Comparison of ENCODE assay signal across 1 cellular context in genomic region chr5:73451218-73452130, GRCh38.
A peak's percentile ranks its signal among the peaks of the same experiment; 100 is the strongest.
TF ChIP-seq lines count a peak whose summit lies in the region.

No MANE protein-coding gene starts in this region.

TF ChIP-seq in HEK293, 187 proteins besides CTCF, POLR2A, EP300 and RAD21 (continued from another document):
- TF ChIP-seq, protein P1, sequence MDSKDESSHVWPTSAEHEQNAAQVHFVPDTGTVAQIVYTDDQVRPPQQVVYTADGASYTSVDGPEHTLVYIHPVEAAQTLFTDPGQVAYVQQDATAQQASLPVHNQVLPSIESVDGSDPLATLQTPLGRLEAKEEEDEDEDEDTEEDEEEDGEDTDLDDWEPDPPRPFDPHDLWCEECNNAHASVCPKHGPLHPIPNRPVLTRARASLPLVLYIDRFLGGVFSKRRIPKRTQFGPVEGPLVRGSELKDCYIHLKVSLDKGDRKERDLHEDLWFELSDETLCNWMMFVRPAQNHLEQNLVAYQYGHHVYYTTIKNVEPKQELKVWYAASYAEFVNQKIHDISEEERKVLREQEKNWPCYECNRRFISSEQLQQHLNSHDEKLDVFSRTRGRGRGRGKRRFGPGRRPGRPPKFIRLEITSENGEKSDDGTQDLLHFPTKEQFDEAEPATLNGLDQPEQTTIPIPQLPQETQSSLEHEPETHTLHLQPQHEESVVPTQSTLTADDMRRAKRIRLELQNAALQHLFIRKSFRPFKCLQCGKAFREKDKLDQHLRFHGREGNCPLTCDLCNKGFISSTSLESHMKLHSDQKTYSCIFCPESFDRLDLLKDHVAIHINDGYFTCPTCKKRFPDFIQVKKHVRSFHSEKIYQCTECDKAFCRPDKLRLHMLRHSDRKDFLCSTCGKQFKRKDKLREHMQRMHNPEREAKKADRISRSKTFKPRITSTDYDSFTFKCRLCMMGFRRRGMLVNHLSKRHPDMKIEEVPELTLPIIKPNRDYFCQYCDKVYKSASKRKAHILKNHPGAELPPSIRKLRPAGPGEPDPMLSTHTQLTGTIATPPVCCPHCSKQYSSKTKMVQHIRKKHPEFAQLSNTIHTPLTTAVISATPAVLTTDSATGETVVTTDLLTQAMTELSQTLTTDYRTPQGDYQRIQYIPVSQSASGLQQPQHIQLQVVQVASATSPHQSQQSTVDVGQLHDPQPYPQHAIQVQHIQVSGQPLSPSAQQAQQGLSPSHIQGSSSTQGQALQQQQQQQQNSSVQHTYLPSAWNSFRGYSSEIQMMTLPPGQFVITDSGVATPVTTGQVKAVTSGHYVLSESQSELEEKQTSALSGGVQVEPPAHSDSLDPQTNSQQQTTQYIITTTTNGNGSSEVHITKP (tag by site-specific recombination; IDR thresholded peaks at IDR 0.05): no peak
- TF ChIP-seq ZNF660 (tag by site-specific recombination; IDR thresholded peaks at IDR 0.05): peak; percentile 58; the same call in 1 of the 2 replicates
- no peak for TF ChIP-seq ZNF221 (tag by site-specific recombination; IDR thresholded peaks at IDR 0.05; ENCODE audit: borderline replicate concordance)
- no peak for TF ChIP-seq ZNF548 (tag by site-specific recombination; IDR thresholded peaks at IDR 0.05)
- TF ChIP-seq, protein P2, sequence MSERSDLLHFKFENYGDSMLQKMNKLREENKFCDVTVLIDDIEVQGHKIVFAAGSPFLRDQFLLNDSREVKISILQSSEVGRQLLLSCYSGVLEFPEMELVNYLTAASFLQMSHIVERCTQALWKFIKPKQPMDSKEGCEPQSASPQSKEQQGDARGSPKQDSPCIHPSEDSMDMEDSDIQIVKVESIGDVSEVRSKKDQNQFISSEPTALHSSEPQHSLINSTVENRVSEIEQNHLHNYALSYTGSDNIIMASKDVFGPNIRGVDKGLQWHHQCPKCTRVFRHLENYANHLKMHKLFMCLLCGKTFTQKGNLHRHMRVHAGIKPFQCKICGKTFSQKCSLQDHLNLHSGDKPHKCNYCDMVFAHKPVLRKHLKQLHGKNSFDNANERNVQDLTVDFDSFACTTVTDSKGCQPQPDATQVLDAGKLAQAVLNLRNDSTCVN (tag by site-specific recombination; optimal IDR thresholded peaks at IDR 0.05): peak; percentile 85
- TF ChIP-seq, protein P3, sequence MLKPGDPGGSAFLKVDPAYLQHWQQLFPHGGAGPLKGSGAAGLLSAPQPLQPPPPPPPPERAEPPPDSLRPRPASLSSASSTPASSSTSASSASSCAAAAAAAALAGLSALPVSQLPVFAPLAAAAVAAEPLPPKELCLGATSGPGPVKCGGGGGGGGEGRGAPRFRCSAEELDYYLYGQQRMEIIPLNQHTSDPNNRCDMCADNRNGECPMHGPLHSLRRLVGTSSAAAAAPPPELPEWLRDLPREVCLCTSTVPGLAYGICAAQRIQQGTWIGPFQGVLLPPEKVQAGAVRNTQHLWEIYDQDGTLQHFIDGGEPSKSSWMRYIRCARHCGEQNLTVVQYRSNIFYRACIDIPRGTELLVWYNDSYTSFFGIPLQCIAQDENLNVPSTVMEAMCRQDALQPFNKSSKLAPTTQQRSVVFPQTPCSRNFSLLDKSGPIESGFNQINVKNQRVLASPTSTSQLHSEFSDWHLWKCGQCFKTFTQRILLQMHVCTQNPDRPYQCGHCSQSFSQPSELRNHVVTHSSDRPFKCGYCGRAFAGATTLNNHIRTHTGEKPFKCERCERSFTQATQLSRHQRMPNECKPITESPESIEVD (tag by site-specific recombination; IDR thresholded peaks at IDR 0.05): no peak
- TF ChIP-seq SP7 (tag by site-specific recombination; IDR thresholded peaks at IDR 0.05): peak; percentile 29; the same call in 1 of the 2 replicates
- peak; percentile 50; the same call in 1 of the 2 replicates for TF ChIP-seq HIC1 (tag by site-specific recombination; IDR thresholded peaks at IDR 0.05)
- TF ChIP-seq ZNF404 (tag by site-specific recombination; IDR thresholded peaks at IDR 0.05): no peak
- TF ChIP-seq ZBTB20 (tag by site-specific recombination; IDR thresholded peaks at IDR 0.05): peak; percentile 87
- no peak for TF ChIP-seq IKZF3 (tag by site-specific recombination; IDR thresholded peaks at IDR 0.05)
- TF ChIP-seq EGR2 (tag by site-specific recombination; IDR thresholded peaks at IDR 0.05; ENCODE audit: low read depth): peak; percentile 76
- TF ChIP-seq ZNF10 (tag by site-specific recombination; IDR thresholded peaks at IDR 0.05): no peak
- TF ChIP-seq GLIS1 (tag by site-specific recombination; IDR thresholded peaks at IDR 0.05): 0 out of 2 replicates have a peak, but pooled peaks have one; percentile 34
- no peak for TF ChIP-seq ZNF664 (tag by site-specific recombination; IDR thresholded peaks at IDR 0.05)
- no peak for TF ChIP-seq ZNF776 (tag by site-specific recombination; IDR thresholded peaks at IDR 0.05; ENCODE audit: borderline replicate concordance)
- TF ChIP-seq ZNF501 (tag by site-specific recombination; IDR thresholded peaks at IDR 0.05): peak; percentile 62; the same call in 1 of the 2 replicates
- TF ChIP-seq, protein P4, sequence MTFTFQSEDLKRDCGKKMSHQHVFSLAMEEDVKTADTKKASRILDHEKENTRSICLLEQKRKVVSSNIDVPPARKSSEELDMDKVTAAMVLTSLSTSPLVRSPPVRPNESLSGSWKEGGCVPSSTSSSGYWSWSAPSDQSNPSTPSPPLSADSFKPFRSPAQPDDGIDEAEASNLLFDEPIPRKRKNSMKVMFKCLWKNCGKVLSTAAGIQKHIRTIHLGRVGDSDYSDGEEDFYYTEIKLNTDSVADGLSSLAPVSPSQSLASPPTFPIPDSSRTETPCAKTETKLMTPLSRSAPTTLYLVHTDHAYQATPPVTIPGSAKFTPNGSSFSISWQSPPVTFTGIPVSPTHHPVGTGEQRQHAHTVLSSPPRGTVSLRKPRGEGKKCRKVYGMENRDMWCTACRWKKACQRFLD (tag by site-specific recombination; IDR thresholded peaks at IDR 0.05): no peak
- TF ChIP-seq ZNF623 (tag by site-specific recombination; IDR thresholded peaks at IDR 0.05): no peak
- no peak for TF ChIP-seq PRDM4 (tag by site-specific recombination; IDR thresholded peaks at IDR 0.05)
- TF ChIP-seq WT1 (tag by site-specific recombination; IDR thresholded peaks at IDR 0.05): no peak
- peak; percentile 90 for TF ChIP-seq ZFHX2 (tag by site-specific recombination; conservative IDR thresholded peaks at IDR 0.05)
- TF ChIP-seq ZNF561 (tag by site-specific recombination; IDR thresholded peaks at IDR 0.05; ENCODE audit: borderline replicate concordance): peak; percentile 52; the same call in 1 of the 2 replicates
- TF ChIP-seq ZNF555 (tag by site-specific recombination; conservative IDR thresholded peaks at IDR 0.05): no peak
- TF ChIP-seq ZFP37 (tag by site-specific recombination; IDR thresholded peaks at IDR 0.05): no peak
- no peak for TF ChIP-seq ZNF18 (tag by site-specific recombination; IDR thresholded peaks at IDR 0.05)
- peak; percentile 91 for TF ChIP-seq ZBTB8A (tag by site-specific recombination; IDR thresholded peaks at IDR 0.05)
- TF ChIP-seq ZNF138 (tag by site-specific recombination; IDR thresholded peaks at IDR 0.05; ENCODE audit: borderline replicate concordance): no peak
